In genomic region chr18:48404707-48405106, GRCh38 we compare ENCODE assay signal across 29 cellular contexts. TPM values are rescaled to one million over a fixed set of nuclear protein-coding genes. Genes with fewer than 3 reads are reported as not detected.
DNase-seq lines count a peak whose midpoint lies in the region; ATAC-seq, FAIRE-seq and TF ChIP-seq lines count a peak whose summit lies in the region.
"Had no signal": no experiment of that assay in that cellular context is flagged by ENCODE, and none has a peak within 500 bp of the region (broad histone marks: within the 10 kb centered on the region; RNA-seq: fewer than 3 reads in every experiment).

No MANE protein-coding gene starts in this region.

- no peaks in the 10 kb centered on the region for H3K79me1 ChIP-seq in neuronal stem cell (ENCODE audit: low read depth, low read length)

- no peak overlapping the region for H3K14ac ChIP-seq in neuronal stem cell (ENCODE audit: low read length)

- no peak overlapping the region for H2AK5ac ChIP-seq in neuronal stem cell (ENCODE audit: low read depth, low read length)

- H3K27me3 ChIP-seq in GM23248 (replicated peaks; ENCODE audit: insufficient read depth) (peaks cover 32% of the 10 kb centered on the region), bronchial epithelial cell (ENCODE audit: control insufficient read depth, insufficient read depth, low read length) (peaks cover 8% of the 10 kb centered on the region), neuronal stem cell (ENCODE audit: control insufficient read depth in 3 of 3, insufficient read depth in 3 of 3, low read depth in 1 of 3, low read length in 3 of 3) (peaks cover 7 to 61% (median 17%) of the 10 kb centered on the region in 3 experiments)
- H3K27me3 ChIP-seq: right atrium auricular region, vagina had no signal

- no peak overlapping the region for H3K27ac ChIP-seq in GM23248
- no peak overlapping the region for H3K27ac ChIP-seq in neuronal stem cell (replicated peaks; ENCODE audit: low read length)
- H3K27ac ChIP-seq: gastroesophageal sphincter, right atrium auricular region, SJSA1, thoracic aorta, vagina had no signal

- no peaks in the 10 kb centered on the region for H4K20me1 ChIP-seq in GM23248 (ENCODE audit: insufficient read depth)

- no peak overlapping the region for H4K8ac ChIP-seq in neuronal stem cell (ENCODE audit: low read depth, low read length)

- intact Hi-C loops in sciatic nerve (cut with DNase I) = no loop called here

- no peak overlapping the region for H3K9ac ChIP-seq in GM23248
- H3K9ac ChIP-seq in neuronal stem cell (ENCODE audit: low read depth, low read length, poor library complexity) = no peak overlapping the region

- H4K91ac ChIP-seq in neuronal stem cell (ENCODE audit: low read depth, low read length, poor library complexity) = no peak overlapping the region

- peak; percentile 85 for FAIRE-seq in bronchial epithelial cell (lab: Jason Lieb, UNC)
- FAIRE-seq: GM18507, HepG2 had no signal

- no peak overlapping the region for H3K4ac ChIP-seq in neuronal stem cell (ENCODE audit: low read length)

- no peaks in the 10 kb centered on the region for H3K36me3 ChIP-seq in GM23248 (ENCODE audit: low read depth)
- no peaks in the 10 kb centered on the region for H3K36me3 ChIP-seq in bronchial epithelial cell (ENCODE audit: control insufficient read depth, insufficient read depth, low read length)
- H3K36me3 ChIP-seq in neuronal stem cell (replicated peaks in 1 of 2; ENCODE audit: control insufficient read depth in 2 of 2, insufficient read depth in 2 of 2, low read length in 2 of 2) = no peaks in the 10 kb centered on the region
- H3K36me3 ChIP-seq: BE2C, gastroesophageal sphincter, right atrium auricular region, SJSA1, spleen, thoracic aorta, vagina had no signal

- no peak overlapping the region for H3K23ac ChIP-seq in neuronal stem cell (ENCODE audit: low read depth, low read length, poor library complexity)

- H3K4me3 ChIP-seq in GM23248 (no peak overlapping the region), bronchial epithelial cell (ENCODE audit: low read depth, low read length) (no peak overlapping the region), neuronal stem cell (ENCODE audit: low read length in 2 of 2) (no peak overlapping the region)
- H3K4me3 ChIP-seq: gastroesophageal sphincter, mucosa of descending colon, right atrium auricular region, SJSA1, spleen, thoracic aorta, vagina had no signal

- H2BK15ac ChIP-seq in neuronal stem cell (ENCODE audit: low read length) = no peak overlapping the region

- no peak for TF ChIP-seq CTCF in bronchial epithelial cell (IDR thresholded peaks at IDR 0.05; ENCODE audit: insufficient read depth, low read length, severe bottlenecking)

- in situ Hi-C loops in GM23248 (cut with MboI) = no loop called here

- H2BK5ac ChIP-seq in neuronal stem cell (ENCODE audit: low read length) = no peak overlapping the region

- H3K4me2 ChIP-seq in GM23248 (ENCODE audit: unreplicated experiment) (peak overlapping the region; percentile 2), neuronal stem cell (ENCODE audit: insufficient read depth, low read length, poor library complexity, severe bottlenecking) (no peak overlapping the region)

- no peaks in the 10 kb centered on the region for H3K9me2 ChIP-seq in GM23248 (ENCODE audit: insufficient read depth)

- ATAC-seq in GM19035 (IDR thresholded peaks at IDR 0.05; ENCODE audit: unreplicated experiment) (no peak), sciatic nerve (no peak)
- ATAC-seq: CD8-positive, alpha-beta T cell; gastroesophageal sphincter; HepG2; left colon; mucosa of descending colon; T-cell had no signal

- H3K79me2 ChIP-seq in GM23248 (ENCODE audit: insufficient read depth) = no peaks in the 10 kb centered on the region

- H2BK120ac ChIP-seq in neuronal stem cell (ENCODE audit: low read depth, low read length) = no peak overlapping the region

- peak overlapping the region; percentile 1 for H3K18ac ChIP-seq in neuronal stem cell (ENCODE audit: low read length)

- no peak for DNase-seq in GM23248
- peak; percentile 61 for DNase-seq in NCI-H69 (lab: John Stamatoyannopoulos, UW)
- no peak for DNase-seq in bronchial epithelial cell (ENCODE audit: low read depth)
- no peak for DNase-seq in neuronal stem cell (ENCODE audit: low spot score)
- no peak for DNase-seq in effector CD4-positive, alpha-beta T cell
- DNase-seq in sciatic nerve (ENCODE audit: low spot score) = no peak
- no peak for DNase-seq in NCI-H345 (lab: John Stamatoyannopoulos, UW)
- DNase-seq: ACHN; activated CD4-positive, alpha-beta T cell treated with anti-CD3 and anti-CD28 coated beads, Interleukin-2, amount 10 ng/mL, durations not matched to agents 24 days and 14 days; anterior cingulate cortex; BE2C; CD8-positive, alpha-beta T cell; hypothalamus; Karpas-422; left colon; mucosa of descending colon; NCI-H146; NCI-H510A treated with DMSO at 0.1 percent for 48 hours; nephron progenitor cell; spleen; T-cell had no signal

- H2AFZ ChIP-seq in GM23248 (no peak overlapping the region), neuronal stem cell (ENCODE audit: low read length) (no peak overlapping the region)

- no peak overlapping the region for H2BK12ac ChIP-seq in neuronal stem cell (ENCODE audit: low read length)

- H3K9me3 ChIP-seq in GM23248 (ENCODE audit: low read depth) = no peaks in the 10 kb centered on the region
- H3K9me3 ChIP-seq in neuronal stem cell (replicated peaks in 1 of 2; ENCODE audit: control insufficient read depth in 2 of 2, insufficient read depth in 1 of 2, low read depth in 1 of 2, low read length in 2 of 2) = no peaks in the 10 kb centered on the region
- H3K9me3 ChIP-seq: BE2C, gastroesophageal sphincter, mucosa of descending colon, right atrium auricular region, SJSA1, spleen, thoracic aorta, vagina had no signal

- WGBS in GM23248 (ENCODE audit: low coverage in 1 of 2, low lambda C conversion rate in 2 of 2, missing lambda C conversion rate in 2 of 2), 2 experiments = 50% methylated on average over 4 of the region's 4 CpGs
- no CpG with 5 or more reads among the region's 4 CpGs for WGBS in neuronal stem cell (ENCODE audit: extremely low coverage in 2 of 2, insufficient read length in 2 of 2, insufficient replicate concordance in 1 of 2), 2 donors

- no peaks in the 10 kb centered on the region for H3F3A ChIP-seq in GM23248 (ENCODE audit: insufficient read depth)

- peaks cover 10% of the 10 kb centered on the region; the same call in 1 of the 2 replicates for H3K4me1 ChIP-seq in GM23248 (ENCODE audit: insufficient read depth)
- peaks cover 0 to 29% of the 10 kb centered on the region in 2 donors for H3K4me1 ChIP-seq in neuronal stem cell (ENCODE audit: control insufficient read depth in 2 of 2, insufficient read depth in 1 of 2, low read depth in 1 of 2, low read length in 2 of 2)
- H3K4me1 ChIP-seq: BE2C had no signal

RNA-seq across cellular contexts. Expression of gene ZBTB7C, which starts 4.5 kb away (rescaled TPM):
- not detected in 2 replicates for total RNA-seq in GM23248 (2014; rRNA removed; shearing (Covaris generic))
- not detected in 2 replicates for polyA plus RNA-seq in GM23248 (2016; fragmentation: Nextera tagmentation; extraction: Ambion mirVana)
- under 0.01 and 1.2 TPM in 2 replicates for total RNA-seq in bronchial epithelial cell
- polyA plus RNA-seq in neuronal stem cell (2013, experiment 1 of 2) = 2.0 TPM
- 1.9 TPM for polyA plus RNA-seq in neuronal stem cell (2013, experiment 2 of 2)
- 44.2 TPM for total RNA-seq in sciatic nerve
- total RNA-seq: CD8-positive, alpha-beta T cell had no signal

Comparison
In these comparisons a context has a peak if more than half of its experiments do, and no peak if none do; other contexts are left out.
1. RNA of gene ZBTB7C, which starts 4.5 kb away (total RNA-seq): 44.2 TPM in sciatic nerve (single experiment); not detected in GM23248 and under 0.01 to 1.2 TPM in bronchial epithelial cell; every median in the first group is over 10 times any median in the second.